Comparison of ENCODE assay signal across 19 cellular contexts in the genomic region with DNA sequence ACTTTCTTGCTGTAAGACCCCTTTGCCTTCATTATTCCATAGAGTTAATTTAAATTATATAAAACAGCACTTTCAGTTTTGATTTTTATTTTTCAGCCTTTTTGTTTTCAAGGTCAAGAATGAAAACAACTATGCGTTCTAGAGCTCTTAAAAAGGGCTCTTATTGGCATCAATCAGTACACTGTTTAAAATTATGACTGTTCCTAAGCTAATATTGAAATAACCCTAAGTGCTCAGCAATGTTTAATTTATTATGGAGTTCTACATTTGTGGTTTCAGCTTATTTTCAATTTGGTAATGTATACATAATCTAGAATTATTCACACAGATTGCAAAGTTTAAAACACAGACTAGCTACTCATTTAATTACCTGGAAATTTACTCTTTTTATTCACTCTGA.
"Had no signal": no experiment of that assay in that cellular context is flagged by ENCODE, and none has a peak within 500 bp of the region (broad histone marks: within the 10 kb centered on the region; RNA-seq: fewer than 3 reads in every experiment).

No MANE protein-coding gene starts in this region.

- H3K9me3 Mint-ChIP-seq: activated CD4-positive, alpha-beta memory T cell treated with anti-CD3 and anti-CD28 coated beads, Interleukin-2, amount 10 ng/mL, durations not matched to agents 7 days and 5 days; nephron progenitor cell; T-helper 1 cell treated with Interleukin-12 subunit alpha and Interleukin-12 subunit beta and Interleukin-4 antibody, amounts not matched to agents 30 μg/mL and 1 μg/mL, for 36 hours had no signal

- H3K9me3 ChIP-seq: adrenal gland, esophagus muscularis mucosa, upper lobe of right lung had no signal

- H3K27me3 Mint-ChIP-seq: activated CD4-positive, alpha-beta memory T cell treated with anti-CD3 and anti-CD28 coated beads, Interleukin-2, amount 10 ng/mL, durations not matched to agents 7 days and 5 days; progenitor cell of endocrine pancreas had no signal

- H3K4me1 Mint-ChIP-seq: nephron progenitor cell had no signal

- ATAC-seq: right cardiac atrium, upper lobe of right lung had no signal

- H3K27ac Mint-ChIP-seq: nephron progenitor cell, progenitor cell of endocrine pancreas had no signal

- H3K27me3 ChIP-seq: adrenal gland, cardiac muscle cell, esophagus muscularis mucosa, upper lobe of right lung had no signal

- H3K4me3 Mint-ChIP-seq: activated CD4-positive, alpha-beta memory T cell treated with anti-CD3 and anti-CD28 coated beads, Interleukin-2, amount 10 ng/mL, durations not matched to agents 7 days and 5 days; nephron progenitor cell; T-helper 1 cell treated with Interleukin-12 subunit alpha and Interleukin-12 subunit beta and Interleukin-4 antibody, amounts not matched to agents 30 μg/mL and 1 μg/mL, for 36 hours had no signal

- DNase-seq: activated CD4-positive, alpha-beta memory T cell treated with anti-CD3 and anti-CD28 coated beads, Interleukin-2, amount 10 ng/mL, durations not matched to agents 7 days and 5 days; activated CD4-positive, alpha-beta T cell treated with anti-CD3 and anti-CD28 coated beads for 4 hours; activated CD8-positive, alpha-beta memory T cell treated with anti-CD3 and anti-CD28 coated beads, Interleukin-2, amount 50 U/mL, for 4 hours; activated gamma-delta T cell treated with Interleukin-2 at 50 U/mL for 16 hours; adrenal gland; hypothalamus; kidney; mesendoderm; nephron progenitor cell; occipital lobe; right cardiac atrium; stimulated activated CD4-positive, alpha-beta T cell treated with anti-CD3 and anti-CD28 coated beads, Interleukin-15, amount 100 ng/mL, for 24 hours; stimulated activated CD4-positive, alpha-beta T cell treated with anti-CD3 and anti-CD28 coated beads, Interleukin-4, amount 100 ng/mL, for 24 hours; upper lobe of right lung had no signal

- H3K27ac ChIP-seq: adrenal gland, cardiac muscle cell, esophagus muscularis mucosa, upper lobe of right lung had no signal

- H3K4me3 ChIP-seq: adrenal gland, cardiac muscle cell, esophagus muscularis mucosa, skin epidermis, upper lobe of right lung had no signal
